In genomic region chr11:35974878-35975578, GRCh38 we compare ENCODE assay signal across 17 cellular contexts. TPM values are rescaled to one million over a fixed set of nuclear protein-coding genes. Genes with fewer than 3 reads are reported as not detected.
A peak's percentile ranks its signal among the peaks of the same experiment; 100 is the strongest.
DNase-seq lines count a peak whose midpoint lies in the region; ATAC-seq and TF ChIP-seq lines count a peak whose summit lies in the region.
"Had no signal": no experiment of that assay in that cellular context is flagged by ENCODE, and none has a peak within 500 bp of the region (broad histone marks: within the 10 kb centered on the region; RNA-seq: fewer than 3 reads in every experiment).

No MANE protein-coding gene starts in this region.

- peak; percentile 88 for DNase-seq in DMS79 (lab: John Stamatoyannopoulos, UW)
- DNase-seq in NCI-H2029 treated with DMSO at 0.1 percent for 48 hours (lab: John Stamatoyannopoulos, UW), result peak; percentile 59
- DNase-seq in fibroblast of the aortic adventitia (ENCODE audit: low read depth), result peak; percentile 18
- DNase-seq in sciatic nerve (ENCODE audit: low spot score), result no peak
- DNase-seq in central memory CD4-positive, alpha-beta T cell, result no peak
- DNase-seq in A673 (ENCODE audit: low spot score), result no peak
- DNase-seq in NCI-H526 treated with DMSO at 0.1 percent for 48 hours (lab: John Stamatoyannopoulos, UW), result no peak
- DNase-seq: ACHN, AML-193, NCI-H1105, NCI-H226, NCI-H524, PC-9, SIG-M5 had no signal

- no peaks in the 10 kb centered on the region for H3K36me3 ChIP-seq in A673 (ENCODE audit: insufficient read depth, low read length, poor library complexity, severe bottlenecking)

- BruUV-seq in A673 (replicated peaks; lab: Mats Ljungman, UMichigan), result no TSS peak

- no peaks in the 10 kb centered on the region for H3K9me3 ChIP-seq in A673 (ENCODE audit: low read depth, low read length, poor library complexity, severe bottlenecking)

- peak; percentile 81 for ATAC-seq in sciatic nerve
- ATAC-seq: SK-N-SH treated with all-trans-retinoic acid at 6 μM for 48 hours had no signal

- intact Hi-C loops in sciatic nerve (cut with DNase I), result no loop called here
- intact Hi-C loops in A673 (cut with micrococcal nuclease; ENCODE audit: unreplicated experiment), result no loop called here

- CTCF ChIA-PET in A673 (lab: Charles Lee), result no interaction called here

- H3K27me3 ChIP-seq in A673 (replicated peaks; ENCODE audit: insufficient read depth, low read depth, low read length, poor library complexity), result no peaks in the 10 kb centered on the region

- no peak overlapping the region for H3K27ac ChIP-seq in A673 (ENCODE audit: low read depth, low read length, poor library complexity, severe bottlenecking)
- H3K27ac ChIP-seq: C4-2B, PC-9, RWPE1 had no signal

- H3K4me3 ChIP-seq in fibroblast of the aortic adventitia (ENCODE audit: low read depth, low read length) (no peak overlapping the region), A673 (ENCODE audit: low read depth, low read length, poor library complexity, severe bottlenecking) (no peak overlapping the region)
- H3K4me3 ChIP-seq: PC-9 had no signal

- POLR2A ChIA-PET in A673 (lab: Charles Lee; ENCODE audit: low non-redundant PET), result interaction anchor here (0.6 kb wide), 1 partner anchor 22 kb away, joined by 3 read pairs; no protein-coding TSS in a partner anchor

- TF ChIP-seq CTCF in fibroblast of the aortic adventitia (IDR thresholded peaks at IDR 0.05; ENCODE audit: insufficient read depth, low read length) (no peak), A673 (conservative IDR thresholded peaks at IDR 0.05; ENCODE audit: low read depth, low read length) (no peak)

- H3K4me1 ChIP-seq in A673 (ENCODE audit: insufficient read depth, low read length, poor library complexity, severe bottlenecking), result no peaks in the 10 kb centered on the region

RNA-seq across cellular contexts. Expression of gene LDLRAD3, which starts 31.2 kb away (rescaled TPM):
- total RNA-seq in fibroblast of the aortic adventitia (ENCODE audit: low replicate concordance) (8.6 and 10.8 TPM in 2 replicates), sciatic nerve (47.5 TPM), A673 (2021) (13.1 and 18.0 TPM in 2 replicates)

Comparison
In these comparisons a context has a peak if more than half of its experiments do, and no peak if none do; other contexts are left out.
1. DNase-seq: peak in DMS79 (single experiment), NCI-H2029 treated with DMSO at 0.1 percent for 48 hours (single experiment) and fibroblast of the aortic adventitia (single experiment); none in sciatic nerve (single experiment), central memory CD4-positive, alpha-beta T cell (single experiment), A673 (single experiment) and NCI-H526 treated with DMSO at 0.1 percent for 48 hours (single experiment).